Comparison of ENCODE assay signal across 14 cellular contexts in the genomic region with DNA sequence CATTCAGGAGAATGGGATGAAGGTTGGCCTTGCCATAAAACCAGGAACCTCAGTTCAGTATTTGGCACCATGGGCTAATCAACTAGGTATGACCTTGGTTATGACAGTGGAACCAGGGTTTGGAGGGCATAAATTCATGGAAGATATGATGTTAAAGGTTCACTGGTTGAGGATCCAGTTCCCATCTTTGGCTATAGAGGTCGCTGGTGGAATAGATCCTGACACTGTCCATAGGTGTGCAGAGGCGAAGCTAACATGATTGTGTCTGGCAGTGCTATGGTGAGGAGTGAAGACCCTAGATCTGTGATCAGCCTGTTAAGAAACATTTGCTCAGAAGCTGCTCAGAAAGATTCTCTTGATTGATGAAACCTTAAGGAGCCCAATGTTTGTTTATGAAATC. TPM values are rescaled to one million over a fixed set of nuclear protein-coding genes. Genes with fewer than 3 reads are reported as not detected.
DNase-seq lines count a peak whose midpoint lies in the region; ATAC-seq and TF ChIP-seq lines count a peak whose summit lies in the region.
"Had no signal": no experiment of that assay in that cellular context is flagged by ENCODE, and none has a peak within 500 bp of the region (broad histone marks: within the 10 kb centered on the region; RNA-seq: fewer than 3 reads in every experiment).

No MANE protein-coding gene starts in this region.

- no peaks in the 10 kb centered on the region for H3K36me3 ChIP-seq in mammary epithelial cell (ENCODE audit: insufficient read depth, low read length)
- H3K36me3 ChIP-seq in upper lobe of right lung: no peaks in the 10 kb centered on the region
- H3K36me3 ChIP-seq: neutrophil, tibial artery had no signal

- CTCF ChIA-PET in mammary epithelial cell (lab: Charles Lee; ENCODE audit: low non-redundant PET) (interaction anchor here (0.5 kb wide), 1 partner anchor 158 kb away, joined by 3 read pairs; the partner anchor contains the start of gene ZMAT5), MCF 10A (lab: Yijun Ruan, JAX) (interaction anchor here (1.1 kb wide), 1 partner anchor 25 kb away, joined by 3 read pairs; no protein-coding TSS in a partner anchor)

- H3K4me3 Mint-ChIP-seq in MCF 10A (ENCODE audit: unreplicated experiment): no peak overlapping the region

- H3K4me3 ChIP-seq in mammary epithelial cell (replicated peaks in 1 of 3; ENCODE audit: insufficient read depth in 1 of 3, low read depth in 2 of 3, low read length in 3 of 3) (no peak overlapping the region), fibroblast of pulmonary artery (replicated peaks; ENCODE audit: low read depth, low read length) (no peak overlapping the region), upper lobe of right lung (no peak overlapping the region)
- H3K4me3 ChIP-seq: tibial artery had no signal

- TF ChIP-seq CTCF in mammary epithelial cell (conservative IDR thresholded peaks at IDR 0.05 in 1 of 2, IDR thresholded peaks at IDR 0.05 in 1 of 2; ENCODE audit: extremely low read depth in 1 of 2, insufficient read depth in 1 of 2, low read depth in 1 of 2, low read length in 2 of 2) (peak; percentile 52 to 56), MCF 10A (IDR thresholded peaks at IDR 0.05; ENCODE audit: unreplicated experiment) (no peak), fibroblast of pulmonary artery (IDR thresholded peaks at IDR 0.05; ENCODE audit: low read length, missing control alignments) (peak; percentile 44), upper lobe of right lung (IDR thresholded peaks at IDR 0.05) (peak; percentile 12)

- H4K20me1 ChIP-seq in mammary epithelial cell (ENCODE audit: insufficient read depth, low read length): no peaks in the 10 kb centered on the region

- no peak overlapping the region for H3K27ac ChIP-seq in mammary epithelial cell (ENCODE audit: insufficient read depth, low read depth, low read length)
- no peak overlapping the region for H3K27ac ChIP-seq in upper lobe of right lung
- H3K27ac ChIP-seq: neutrophil, tibial artery had no signal

- DNase-seq in mammary epithelial cell (no peak), MCF 10A (ENCODE audit: unreplicated experiment) (no peak), SK-MEL-5 (ENCODE audit: low read depth, low spot score) (peak; percentile 72), fibroblast of pulmonary artery (ENCODE audit: low read depth) (no peak), upper lobe of right lung (no peak), SHP77 treated with DMSO at 0.1 percent for 48 hours (lab: John Stamatoyannopoulos, UW) (no peak), NCI-H2196 treated with DMSO at 0.1 percent for 48 hours (lab: John Stamatoyannopoulos, UW; ENCODE audit: unreplicated experiment) (no peak)
- DNase-seq: activated CD4-positive, alpha-beta T cell treated with anti-CD3 and anti-CD28 coated beads for 48 hours; foreskin fibroblast; NCI-H1436 treated with DMSO at 0.1 percent for 48 hours; stimulated activated CD4-positive, alpha-beta T cell treated with anti-CD3 and anti-CD28 coated beads, Interleukin-12 subunit alpha, Interleukin-12 subunit beta, amount 100 ng/mL, for 4 hours; tibial artery had no signal

- H3K27ac Mint-ChIP-seq in MCF 10A (ENCODE audit: low read depth, unreplicated experiment): no peak overlapping the region

- in situ Hi-C loops in mammary epithelial cell (cut with MboI; ENCODE audit: low sequenced_read_pairs in 2 of 2): no loop called here
- in situ Hi-C loops in SK-MEL-5 (cut with HindIII; ENCODE audit: low pct_unique_long_range_greater_than_20kb, low sequenced_read_pairs): no loop called here

- H3K27me3 ChIP-seq in mammary epithelial cell (ENCODE audit: insufficient read depth, low read length) (no peaks in the 10 kb centered on the region), upper lobe of right lung (no peaks in the 10 kb centered on the region)
- H3K27me3 ChIP-seq: neutrophil, tibial artery had no signal

- intact Hi-C loops in mammary epithelial cell (cut with micrococcal nuclease) (loop anchor here (10.0 kb wide), 1 partner anchor 56 kb away; no protein-coding TSS in a partner anchor), MCF 10A (cut with micrococcal nuclease) (no loop called here), upper lobe of right lung (cut with DNase I) (no loop called here)

- no peaks in the 10 kb centered on the region for H3K27me3 Mint-ChIP-seq in MCF 10A (ENCODE audit: insufficient read depth, unreplicated experiment)

- peaks cover 95% of the 10 kb centered on the region for H3K79me2 ChIP-seq in mammary epithelial cell (ENCODE audit: insufficient read depth, low read length)

- BruUV-seq in mammary epithelial cell (replicated peaks; lab: Mats Ljungman, UMichigan): no TSS peak
- BruUV-seq in MCF 10A (replicated peaks; lab: Mats Ljungman, UMichigan): no TSS peak

- H3K4me1 ChIP-seq in mammary epithelial cell (ENCODE audit: insufficient read depth, low read length): peaks cover 10% of the 10 kb centered on the region
- peaks cover 13% of the 10 kb centered on the region for H3K4me1 ChIP-seq in upper lobe of right lung

- dilution Hi-C loops in mammary epithelial cell (cut with HindIII; ENCODE audit: low sequenced_read_pairs): no loop called here

- H2AFZ ChIP-seq in mammary epithelial cell (ENCODE audit: low read depth, low read length): no peak overlapping the region

- peaks cover 12% of the 10 kb centered on the region for H3K4me1 Mint-ChIP-seq in MCF 10A (ENCODE audit: insufficient read depth, unreplicated experiment)

- peak; percentile 43 for ATAC-seq in upper lobe of right lung
- ATAC-seq in HG02763 (IDR thresholded peaks at IDR 0.05; ENCODE audit: unreplicated experiment): no peak

- POLR2A ChIA-PET in MCF 10A (lab: Yijun Ruan, JAX): interaction anchor here (0.6 kb wide), 1 partner anchor 53 kb away, joined by 3 read pairs; no protein-coding TSS in a partner anchor

- H3K4me2 ChIP-seq in mammary epithelial cell (ENCODE audit: insufficient read depth, low read depth, low read length): no peak overlapping the region

- WGBS in mammary epithelial cell (ENCODE audit: low coverage, missing lambda C conversion rate): 46% methylated on average over 2 of the region's 2 CpGs

- H3K9me3 ChIP-seq in mammary epithelial cell (replicated peaks; ENCODE audit: insufficient read depth, low read length) (peaks cover 3% of the 10 kb centered on the region), upper lobe of right lung (no peaks in the 10 kb centered on the region)
- H3K9me3 ChIP-seq: neutrophil, tibial artery had no signal

- H3K36me3 Mint-ChIP-seq in MCF 10A (ENCODE audit: insufficient read depth, unreplicated experiment): peaks cover 36% of the 10 kb centered on the region

- no peaks in the 10 kb centered on the region for H3K9me3 Mint-ChIP-seq in MCF 10A (ENCODE audit: unreplicated experiment)

- no peak overlapping the region for H3K9ac ChIP-seq in mammary epithelial cell (ENCODE audit: insufficient read depth, low read length)

RNA-seq across cellular contexts. Expression of gene NF2, which starts 5.7 kb away (rescaled TPM):
- 100 to 1,000 TPM in 1 of 2 donors, 10 to 100 TPM in 1; 95.2 to 138 TPM for total RNA-seq in mammary epithelial cell
- 58.3 TPM for polyA plus RNA-seq in mammary epithelial cell
- polyA minus RNA-seq in mammary epithelial cell: 140 TPM
- 92.4 and 98.3 TPM in 2 replicates for total RNA-seq in MCF 10A (2022)
- total RNA-seq in SK-MEL-5 (2014; rRNA removed; shearing (Covaris generic)): 47.7 and 53.8 TPM in 2 replicates
- 48.9 and 55.0 TPM in 2 replicates for polyA plus RNA-seq in SK-MEL-5 (2015; cell fraction: cytosol; rRNA removed)
- 10.2 and 14.1 TPM in 2 replicates for polyA plus RNA-seq in SK-MEL-5 (2015; cell fraction: nucleus; rRNA removed)
- 43.9 TPM for total RNA-seq in upper lobe of right lung

RNA-seq across cellular contexts. Expression of gene NIPSNAP1, which starts 28.2 kb away (rescaled TPM):
- total RNA-seq in mammary epithelial cell (10 to 100 TPM; 48.6 to 63.0 TPM), MCF 10A (2022) (23.4 and 27.2 TPM in 2 replicates), upper lobe of right lung (23.0 TPM)
- 42.7 TPM for polyA plus RNA-seq in mammary epithelial cell
- polyA minus RNA-seq in mammary epithelial cell: 33.6 TPM
- total RNA-seq in SK-MEL-5 (2014; rRNA removed; shearing (Covaris generic)): 97.5 and 98.4 TPM in 2 replicates
- polyA plus RNA-seq in SK-MEL-5 (2015; cell fraction: cytosol; rRNA removed): 79.4 and 101 TPM in 2 replicates
- 35.1 and 65.5 TPM in 2 replicates for polyA plus RNA-seq in SK-MEL-5 (2015; cell fraction: nucleus; rRNA removed)

RNA-seq across cellular contexts. Expression of gene THOC5, which starts 55.6 kb away (rescaled TPM):
- total RNA-seq in mammary epithelial cell (10 to 100 TPM; 46.3 to 56.2 TPM), MCF 10A (2022) (50.3 and 51.3 TPM in 2 replicates), upper lobe of right lung (43.0 TPM)
- 37.5 TPM for polyA plus RNA-seq in mammary epithelial cell
- 59.8 TPM for polyA minus RNA-seq in mammary epithelial cell
- 107 and 115 TPM in 2 replicates for total RNA-seq in SK-MEL-5 (2014; rRNA removed; shearing (Covaris generic))
- 76.6 and 115 TPM in 2 replicates for polyA plus RNA-seq in SK-MEL-5 (2015; cell fraction: cytosol; rRNA removed)
- polyA plus RNA-seq in SK-MEL-5 (2015; cell fraction: nucleus; rRNA removed): 228 and 244 TPM in 2 replicates
